33 cellular contexts compared by ENCODE assay signal in the genomic region with DNA sequence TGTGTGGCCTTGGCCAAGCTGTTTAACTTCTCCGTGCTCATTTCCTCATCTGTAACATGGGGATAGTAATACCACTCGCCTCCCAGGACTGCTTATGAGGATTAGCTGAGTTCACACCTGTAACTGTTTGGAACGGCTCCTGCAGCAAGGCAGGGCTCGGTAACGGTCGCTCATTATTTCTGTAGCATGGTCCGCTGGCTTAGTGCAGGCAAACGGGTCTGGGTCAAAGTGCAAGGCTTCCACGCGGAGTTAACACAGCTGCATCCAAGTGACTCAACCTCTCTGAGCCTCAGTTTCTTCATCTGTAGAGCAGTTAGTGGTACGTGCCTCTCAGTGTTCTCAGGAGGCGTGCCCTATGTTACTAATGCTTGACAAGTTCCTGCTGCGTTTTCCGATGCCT.
"Had no signal": no experiment of that assay in that cellular context is flagged by ENCODE, and none has a peak within 500 bp of the region (broad histone marks: within the 10 kb centered on the region; RNA-seq: fewer than 3 reads in every experiment).

No MANE protein-coding gene starts in this region.

- H3K27ac ChIP-seq: adrenal gland, body of pancreas, breast epithelium had no signal

- H3K4me3 Mint-ChIP-seq: activated CD4-positive, alpha-beta T cell treated with anti-CD3 and anti-CD28 coated beads, Interleukin-2, amount 10 ng/mL, durations not matched to agents 24 days and 14 days; activated CD8-positive, alpha-beta T cell treated with anti-CD3 and anti-CD28 coated beads for 36 hours; activated T-cell treated with anti-CD3 and anti-CD28 coated beads, Interleukin-2, amount 50 U/mL, for 72 hours; activated T-helper 17 cell treated with anti-CD3 and anti-CD28 coated beads, Interleukin-2, amount 50 U/mL, for 72 hours had no signal

- H3K4me3 ChIP-seq: adrenal gland, body of pancreas, breast epithelium, MG63 had no signal

- H3K36me3 ChIP-seq: adrenal gland, breast epithelium, MG63 had no signal

- ATAC-seq: activated CD8-positive, alpha-beta T cell treated with anti-CD3 and anti-CD28 coated beads for 36 hours; activated T-cell treated with anti-CD3 and anti-CD28 coated beads, Interleukin-2, amount 50 U/mL, for 72 hours; activated T-helper 17 cell treated with anti-CD3 and anti-CD28 coated beads, Interleukin-2, amount 50 U/mL, for 72 hours; body of pancreas; PC-3 had no signal

- H3K27ac Mint-ChIP-seq: activated CD4-positive, alpha-beta T cell treated with anti-CD3 and anti-CD28 coated beads, Interleukin-2, amount 10 ng/mL, durations not matched to agents 24 days and 14 days; activated CD8-positive, alpha-beta T cell treated with anti-CD3 and anti-CD28 coated beads for 36 hours; activated T-cell treated with anti-CD3 and anti-CD28 coated beads, Interleukin-2, amount 50 U/mL, for 72 hours; activated T-helper 17 cell treated with anti-CD3 and anti-CD28 coated beads, Interleukin-2, amount 50 U/mL, for 72 hours had no signal

- H3K9me3 Mint-ChIP-seq: activated CD4-positive, alpha-beta T cell treated with anti-CD3 and anti-CD28 coated beads, Interleukin-2, amount 10 ng/mL, durations not matched to agents 24 days and 14 days; activated CD8-positive, alpha-beta T cell treated with anti-CD3 and anti-CD28 coated beads for 36 hours; activated T-cell treated with anti-CD3 and anti-CD28 coated beads, Interleukin-2, amount 50 U/mL, for 72 hours; activated T-helper 17 cell treated with anti-CD3 and anti-CD28 coated beads, Interleukin-2, amount 50 U/mL, for 72 hours had no signal

- H3K9me3 ChIP-seq: adrenal gland, body of pancreas, breast epithelium, MG63 had no signal

- H3K4me1 Mint-ChIP-seq: activated CD4-positive, alpha-beta T cell treated with anti-CD3 and anti-CD28 coated beads, Interleukin-2, amount 10 ng/mL, durations not matched to agents 24 days and 14 days; activated T-helper 17 cell treated with anti-CD3 and anti-CD28 coated beads, Interleukin-2, amount 50 U/mL, for 72 hours had no signal

- H3K27me3 Mint-ChIP-seq: activated CD8-positive, alpha-beta T cell treated with anti-CD3 and anti-CD28 coated beads for 36 hours; activated T-helper 17 cell treated with anti-CD3 and anti-CD28 coated beads, Interleukin-2, amount 50 U/mL, for 72 hours had no signal

- DNase-seq: activated CD4-positive, alpha-beta T cell treated with anti-CD3 and anti-CD28 coated beads, Interleukin-2, amount 10 ng/mL, durations not matched to agents 24 days and 14 days; activated CD4-positive, alpha-beta T cell treated with anti-CD3 and anti-CD28 coated beads, Interleukin-2, amount 50 U/mL, for 4 hours; activated CD8-positive, alpha-beta T cell treated with anti-CD3 and anti-CD28 coated beads for 36 hours; activated naive CD4-positive, alpha-beta T cell; activated naive CD4-positive, alpha-beta T cell treated with anti-CD3 and anti-CD28 coated beads, Interleukin-2, amount 50 U/mL, for 16 hours; activated T-cell treated with anti-CD3 and anti-CD28 coated beads, Interleukin-2, amount 50 U/mL, for 1 hour; activated T-cell treated with anti-CD3 and anti-CD28 coated beads, Interleukin-2, amount 50 U/mL, for 72 hours; adrenal gland; body of pancreas; cerebellar nuclear complex; Kasumi-1; KG1; MG63; NCI-H1048; NCI-H1105 treated with DMSO at 0.1 percent for 48 hours; NCI-H1436; NCI-H1694; NCI-H1930; NCI-H2081 treated with DMSO at 0.1 percent for 48 hours; NCI-H226; NCI-H446 treated with DMSO at 0.1 percent for 48 hours; NCI-H524 treated with DMSO at 0.1 percent for 48 hours; NCI-H748 treated with DMSO at 0.1 percent for 48 hours; NK-92 treated with Interleukin-12 subunit alpha and Interleukin-12 subunit beta, amount 100 ng/mL, for 24 hours; PC-3; Right ventricle myocardium superior; SW 1271; T1000 had no signal

- FAIRE-seq: astrocyte, RCC 7860, TTC549 had no signal

- H3K27me3 ChIP-seq: adrenal gland, body of pancreas, breast epithelium, MG63 had no signal

- H3K4me1 ChIP-seq: adrenal gland, body of pancreas, breast epithelium had no signal
